In the genomic region with DNA sequence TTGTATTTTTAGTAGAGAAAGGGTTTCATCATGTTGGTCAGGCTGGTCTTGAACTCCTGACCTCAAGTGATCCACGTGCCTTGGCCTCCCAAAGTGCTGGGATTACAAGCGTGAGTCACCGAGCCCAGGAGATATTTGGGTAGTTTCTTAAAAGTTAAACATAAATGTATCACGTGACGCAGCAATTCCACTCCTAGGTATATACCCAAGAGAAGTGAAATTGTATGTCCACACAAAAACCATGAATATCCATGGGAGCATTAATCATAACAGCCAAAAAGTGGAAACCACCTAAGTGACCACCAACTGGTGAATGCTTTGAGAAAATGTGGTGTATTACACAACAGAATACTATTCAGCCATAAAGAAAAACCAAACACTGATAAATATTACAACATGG, we compare ENCODE assay signal across 1 cellular context.
TF ChIP-seq lines count a peak whose summit lies in the region.

No MANE protein-coding gene starts in this region.

TF ChIP-seq in K562, 482 proteins besides CTCF, POLR2A, EP300 and RAD21 (continued from another document and continues in another):
- TF ChIP-seq, protein P1, sequence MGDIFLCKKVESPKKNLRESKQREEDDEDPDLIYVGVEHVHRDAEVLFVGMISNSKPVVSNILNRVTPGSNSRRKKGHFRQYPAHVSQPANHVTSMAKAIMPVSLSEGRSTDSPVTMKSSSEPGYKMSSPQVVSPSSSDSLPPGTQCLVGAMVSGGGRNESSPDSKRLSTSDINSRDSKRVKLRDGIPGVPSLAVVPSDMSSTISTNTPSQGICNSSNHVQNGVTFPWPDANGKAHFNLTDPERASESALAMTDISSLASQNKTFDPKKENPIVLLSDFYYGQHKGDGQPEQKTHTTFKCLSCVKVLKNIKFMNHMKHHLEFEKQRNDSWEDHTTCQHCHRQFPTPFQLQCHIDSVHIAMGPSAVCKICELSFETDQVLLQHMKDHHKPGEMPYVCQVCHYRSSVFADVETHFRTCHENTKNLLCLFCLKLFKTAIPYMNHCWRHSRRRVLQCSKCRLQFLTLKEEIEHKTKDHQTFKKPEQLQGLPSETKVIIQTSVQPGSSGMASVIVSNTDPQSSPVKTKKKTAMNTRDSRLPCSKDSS (IDR thresholded peaks at IDR 0.05; ENCODE audit: low read depth, partially characterized antibody): no peak
- TF ChIP-seq SIRT6 (IDR thresholded peaks at IDR 0.05; ENCODE audit: low read depth, low read length) (no peak), WHSC1 (IDR thresholded peaks at IDR 0.05; ENCODE audit: low read length) (no peak), SMARCA4 (IDR thresholded peaks at IDR 0.05) (0 out of 2 replicates have a peak, but pooled peaks have one; percentile 13), MAFF (IDR thresholded peaks at IDR 0.05; ENCODE audit: low read length) (no peak), STAG1 (CRISPR knock-in tag; IDR thresholded peaks at IDR 0.05; ENCODE audit: borderline replicate concordance) (no peak), NR2C2 (CRISPR knock-in tag; IDR thresholded peaks at IDR 0.05) (no peak), NR2C2 (tag; IDR thresholded peaks at IDR 0.05) (no peak), DPF2 (IDR thresholded peaks at IDR 0.05) (no peak), HMGN3 (IDR thresholded peaks at IDR 0.05; ENCODE audit: borderline replicate concordance, extremely low read depth, insufficient read length, low read depth, low read length) (no peak), KAT7 (CRISPR knock-in tag; IDR thresholded peaks at IDR 0.05; ENCODE audit: borderline replicate concordance) (no peak), ARID1B (IDR thresholded peaks at IDR 0.05) (no peak; the same call in 1 of the 2 replicates), C11orf30 (IDR thresholded peaks at IDR 0.05; ENCODE audit: low read depth) (no peak), RCOR1 (IDR thresholded peaks at IDR 0.05; ENCODE audit: borderline replicate concordance in 1 of 2, low read depth in 2 of 2, low read length in 2 of 2) (no peak), CREBBP (IDR thresholded peaks at IDR 0.05; ENCODE audit: low read depth, low read length) (no peak), HDGF (IDR thresholded peaks at IDR 0.05) (no peak), SP1 (CRISPR knock-in tag; IDR thresholded peaks at IDR 0.05) (no peak), HNRNPUL1 (IDR thresholded peaks at IDR 0.05; ENCODE audit: low read length) (no peak), PYGO2 (tag; IDR thresholded peaks at IDR 0.05) (no peak), TRIM28 (IDR thresholded peaks at IDR 0.05) (no peak), MCM5 (IDR thresholded peaks at IDR 0.05; ENCODE audit: low read depth) (no peak), CAMTA2 (CRISPR knock-in tag; conservative IDR thresholded peaks at IDR 0.05) (no peak), HDAC6 (IDR thresholded peaks at IDR 0.05; ENCODE audit: low read depth, low read length) (no peak), EGR1 (conservative IDR thresholded peaks at IDR 0.05) (no peak), TOE1 (IDR thresholded peaks at IDR 0.05; ENCODE audit: borderline replicate concordance) (peak; percentile 94), TOE1 (CRISPR knock-in tag; IDR thresholded peaks at IDR 0.05; ENCODE audit: borderline replicate concordance, low read depth) (no peak), JUN (IDR thresholded peaks at IDR 0.05; ENCODE audit: borderline replicate concordance, low read depth, low read length) (peak; percentile 45; the same call in 1 of the 2 replicates), JUN (CRISPR knock-in tag; IDR thresholded peaks at IDR 0.05; ENCODE audit: borderline replicate concordance) (no peak), ZNF175 (CRISPR knock-in tag; IDR thresholded peaks at IDR 0.05; ENCODE audit: low read depth) (no peak), SOX6 (IDR thresholded peaks at IDR 0.05) (no peak), NR2C1 (IDR thresholded peaks at IDR 0.05) (0 out of 2 replicates have a peak, but pooled peaks have one; percentile 9), NR2C1 (tag; IDR thresholded peaks at IDR 0.05) (peak; percentile 34; the same call in 1 of the 2 replicates), BRD4 (IDR thresholded peaks at IDR 0.05) (no peak), HOXB6 (CRISPR knock-in tag; IDR thresholded peaks at IDR 0.05; ENCODE audit: borderline replicate concordance) (no peak), ZNF165 (CRISPR knock-in tag; IDR thresholded peaks at IDR 0.05; ENCODE audit: borderline replicate concordance) (no peak), PHTF2 (CRISPR knock-in tag; IDR thresholded peaks at IDR 0.05) (no peak), GATAD2A (IDR thresholded peaks at IDR 0.05) (no peak), KLF1 (tag; IDR thresholded peaks at IDR 0.05) (no peak)
- TF ChIP-seq, protein P2, sequence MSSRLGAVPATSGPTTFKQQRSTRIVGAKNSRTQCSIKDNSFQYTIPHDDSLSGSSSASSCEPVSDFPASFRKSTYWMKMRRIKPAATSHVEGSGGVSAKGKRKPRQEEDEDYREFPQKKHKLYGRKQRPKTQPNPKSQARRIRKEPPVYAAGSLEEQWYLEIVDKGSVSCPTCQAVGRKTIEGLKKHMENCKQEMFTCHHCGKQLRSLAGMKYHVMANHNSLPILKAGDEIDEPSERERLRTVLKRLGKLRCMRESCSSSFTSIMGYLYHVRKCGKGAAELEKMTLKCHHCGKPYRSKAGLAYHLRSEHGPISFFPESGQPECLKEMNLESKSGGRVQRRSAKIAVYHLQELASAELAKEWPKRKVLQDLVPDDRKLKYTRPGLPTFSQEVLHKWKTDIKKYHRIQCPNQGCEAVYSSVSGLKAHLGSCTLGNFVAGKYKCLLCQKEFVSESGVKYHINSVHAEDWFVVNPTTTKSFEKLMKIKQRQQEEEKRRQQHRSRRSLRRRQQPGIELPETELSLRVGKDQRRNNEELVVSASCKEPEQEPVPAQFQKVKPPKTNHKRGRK (tag; IDR thresholded peaks at IDR 0.05): no peak
- TF ChIP-seq, protein P3, sequence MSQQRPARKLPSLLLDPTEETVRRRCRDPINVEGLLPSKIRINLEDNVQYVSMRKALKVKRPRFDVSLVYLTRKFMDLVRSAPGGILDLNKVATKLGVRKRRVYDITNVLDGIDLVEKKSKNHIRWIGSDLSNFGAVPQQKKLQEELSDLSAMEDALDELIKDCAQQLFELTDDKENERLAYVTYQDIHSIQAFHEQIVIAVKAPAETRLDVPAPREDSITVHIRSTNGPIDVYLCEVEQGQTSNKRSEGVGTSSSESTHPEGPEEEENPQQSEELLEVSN (IDR thresholded peaks at IDR 0.05; ENCODE audit: borderline replicate concordance in 1 of 2, extremely low read depth in 1 of 2, insufficient read depth in 1 of 2, insufficient read length in 1 of 2, low read depth in 1 of 2, low read length in 1 of 2, poor library complexity in 1 of 2, severe bottlenecking in 1 of 2): peak in 1 of 2 experiments; percentile 25
- TF ChIP-seq, protein P4, sequence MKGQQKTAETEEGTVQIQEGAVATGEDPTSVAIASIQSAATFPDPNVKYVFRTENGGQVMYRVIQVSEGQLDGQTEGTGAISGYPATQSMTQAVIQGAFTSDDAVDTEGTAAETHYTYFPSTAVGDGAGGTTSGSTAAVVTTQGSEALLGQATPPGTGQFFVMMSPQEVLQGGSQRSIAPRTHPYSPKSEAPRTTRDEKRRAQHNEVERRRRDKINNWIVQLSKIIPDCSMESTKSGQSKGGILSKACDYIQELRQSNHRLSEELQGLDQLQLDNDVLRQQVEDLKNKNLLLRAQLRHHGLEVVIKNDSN (CRISPR knock-in tag; IDR thresholded peaks at IDR 0.05): peak; percentile 86
- TF ChIP-seq, protein P5, sequence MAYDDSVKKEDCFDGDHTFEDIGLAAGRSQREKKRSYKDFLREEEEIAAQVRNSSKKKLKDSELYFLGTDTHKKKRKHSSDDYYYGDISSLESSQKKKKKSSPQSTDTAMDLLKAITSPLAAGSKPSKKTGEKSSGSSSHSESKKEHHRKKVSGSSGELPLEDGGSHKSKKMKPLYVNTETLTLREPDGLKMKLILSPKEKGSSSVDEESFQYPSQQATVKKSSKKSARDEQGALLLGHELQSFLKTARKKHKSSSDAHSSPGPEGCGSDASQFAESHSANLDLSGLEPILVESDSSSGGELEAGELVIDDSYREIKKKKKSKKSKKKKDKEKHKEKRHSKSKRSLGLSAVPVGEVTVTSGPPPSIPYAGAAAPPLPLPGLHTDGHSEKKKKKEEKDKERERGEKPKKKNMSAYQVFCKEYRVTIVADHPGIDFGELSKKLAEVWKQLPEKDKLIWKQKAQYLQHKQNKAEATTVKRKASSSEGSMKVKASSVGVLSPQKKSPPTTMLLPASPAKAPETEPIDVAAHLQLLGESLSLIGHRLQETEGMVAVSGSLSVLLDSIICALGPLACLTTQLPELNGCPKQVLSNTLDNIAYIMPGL (CRISPR knock-in tag; IDR thresholded peaks at IDR 0.05): no peak
- TF ChIP-seq, protein P6, sequence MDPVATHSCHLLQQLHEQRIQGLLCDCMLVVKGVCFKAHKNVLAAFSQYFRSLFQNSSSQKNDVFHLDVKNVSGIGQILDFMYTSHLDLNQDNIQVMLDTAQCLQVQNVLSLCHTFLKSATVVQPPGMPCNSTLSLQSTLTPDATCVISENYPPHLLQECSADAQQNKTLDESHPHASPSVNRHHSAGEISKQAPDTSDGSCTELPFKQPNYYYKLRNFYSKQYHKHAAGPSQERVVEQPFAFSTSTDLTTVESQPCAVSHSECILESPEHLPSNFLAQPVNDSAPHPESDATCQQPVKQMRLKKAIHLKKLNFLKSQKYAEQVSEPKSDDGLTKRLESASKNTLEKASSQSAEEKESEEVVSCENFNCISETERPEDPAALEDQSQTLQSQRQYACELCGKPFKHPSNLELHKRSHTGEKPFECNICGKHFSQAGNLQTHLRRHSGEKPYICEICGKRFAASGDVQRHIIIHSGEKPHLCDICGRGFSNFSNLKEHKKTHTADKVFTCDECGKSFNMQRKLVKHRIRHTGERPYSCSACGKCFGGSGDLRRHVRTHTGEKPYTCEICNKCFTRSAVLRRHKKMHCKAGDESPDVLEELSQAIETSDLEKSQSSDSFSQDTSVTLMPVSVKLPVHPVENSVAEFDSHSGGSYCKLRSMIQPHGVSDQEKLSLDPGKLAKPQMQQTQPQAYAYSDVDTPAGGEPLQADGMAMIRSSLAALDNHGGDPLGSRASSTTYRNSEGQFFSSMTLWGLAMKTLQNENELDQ (CRISPR knock-in tag; IDR thresholded peaks at IDR 0.05; ENCODE audit: borderline replicate concordance): no peak
- TF ChIP-seq, protein P7, sequence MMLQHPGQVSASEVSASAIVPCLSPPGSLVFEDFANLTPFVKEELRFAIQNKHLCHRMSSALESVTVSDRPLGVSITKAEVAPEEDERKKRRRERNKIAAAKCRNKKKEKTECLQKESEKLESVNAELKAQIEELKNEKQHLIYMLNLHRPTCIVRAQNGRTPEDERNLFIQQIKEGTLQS (IDR thresholded peaks at IDR 0.05): peak; percentile 84
- TF ChIP-seq, protein P7 (CRISPR knock-in tag; conservative IDR thresholded peaks at IDR 0.05): no peak
- TF ChIP-seq, protein P8, sequence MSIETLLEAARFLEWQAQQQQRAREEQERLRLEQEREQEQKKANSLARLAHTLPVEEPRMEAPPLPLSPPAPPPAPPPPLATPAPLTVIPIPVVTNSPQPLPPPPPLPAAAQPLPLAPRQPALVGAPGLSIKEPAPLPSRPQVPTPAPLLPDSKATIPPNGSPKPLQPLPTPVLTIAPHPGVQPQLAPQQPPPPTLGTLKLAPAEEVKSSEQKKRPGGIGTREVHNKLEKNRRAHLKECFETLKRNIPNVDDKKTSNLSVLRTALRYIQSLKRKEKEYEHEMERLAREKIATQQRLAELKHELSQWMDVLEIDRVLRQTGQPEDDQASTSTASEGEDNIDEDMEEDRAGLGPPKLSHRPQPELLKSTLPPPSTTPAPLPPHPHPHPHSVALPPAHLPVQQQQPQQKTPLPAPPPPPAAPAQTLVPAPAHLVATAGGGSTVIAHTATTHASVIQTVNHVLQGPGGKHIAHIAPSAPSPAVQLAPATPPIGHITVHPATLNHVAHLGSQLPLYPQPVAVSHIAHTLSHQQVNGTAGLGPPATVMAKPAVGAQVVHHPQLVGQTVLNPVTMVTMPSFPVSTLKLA (conservative IDR thresholded peaks at IDR 0.05): 0 out of 4 replicates have a peak, but pooled peaks of 1 of the 2 experiments have one; percentile 46
